ENCODE assay signal across 1 cellular context in genomic region chr6:110933913-110934312, GRCh38.
TF ChIP-seq lines count a peak whose summit lies in the region.

No MANE protein-coding gene starts in this region.

TF ChIP-seq in K562, 482 proteins besides CTCF, POLR2A, EP300 and RAD21:
- TF ChIP-seq KLF1 (tag; IDR thresholded peaks at IDR 0.05), result no peak
- TF ChIP-seq RAD51 (IDR thresholded peaks at IDR 0.05; ENCODE audit: borderline replicate concordance, low read depth), result peak; percentile 74
- peak; percentile 65 for TF ChIP-seq TFE3 (CRISPR knock-in tag; IDR thresholded peaks at IDR 0.05)
- 0 out of 2 replicates have a peak, but pooled peaks have one; percentile 39 for TF ChIP-seq TOE1 (IDR thresholded peaks at IDR 0.05; ENCODE audit: borderline replicate concordance)
- TF ChIP-seq TOE1 (CRISPR knock-in tag; IDR thresholded peaks at IDR 0.05; ENCODE audit: borderline replicate concordance, low read depth), result no peak
- TF ChIP-seq CBFA2T2 (conservative IDR thresholded peaks at IDR 0.05), result 0 out of 2 replicates have a peak, but pooled peaks have one; percentile 16
